Comparison of ENCODE assay signal across 19 cellular contexts in the genomic region with DNA sequence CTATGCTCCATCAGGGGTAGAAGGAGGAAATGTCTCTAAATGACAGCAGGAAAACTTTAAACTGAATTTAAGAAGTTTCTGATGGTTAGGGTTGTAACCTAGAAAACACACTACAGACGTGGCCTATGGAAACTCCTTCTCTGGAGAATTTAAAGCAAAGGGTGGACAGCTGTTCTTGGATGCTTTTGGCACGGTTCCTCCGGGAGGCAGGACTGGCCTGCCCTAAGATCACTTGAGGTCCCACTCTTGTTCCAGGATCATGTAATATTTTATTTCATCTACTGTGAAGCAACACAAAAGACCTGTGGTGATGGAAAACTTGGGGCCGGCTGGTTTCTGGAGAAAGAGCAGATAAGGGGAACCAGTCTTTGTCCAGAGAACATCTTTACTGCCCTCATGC.
DNase-seq lines count a peak whose midpoint lies in the region; TF ChIP-seq lines count a peak whose summit lies in the region.
"Had no signal": no experiment of that assay in that cellular context is flagged by ENCODE, and none has a peak within 500 bp of the region (broad histone marks: within the 10 kb centered on the region; RNA-seq: fewer than 3 reads in every experiment).

No MANE protein-coding gene starts in this region.

- no peak for TF ChIP-seq POLR2A in esophagus muscularis mucosa (IDR thresholded peaks at IDR 0.05; ENCODE audit: low read depth)

- H3K9me3 ChIP-seq in esophagus muscularis mucosa: no peaks in the 10 kb centered on the region
- no peaks in the 10 kb centered on the region for H3K9me3 ChIP-seq in muscle layer of colon (ENCODE audit: low read length)
- H3K9me3 ChIP-seq in stomach smooth muscle (ENCODE audit: control insufficient read depth in 2 of 2, low read length in 2 of 2): no peaks in the 10 kb centered on the region
- H3K9me3 ChIP-seq in colonic mucosa: no peaks in the 10 kb centered on the region
- H3K9me3 ChIP-seq: BLaER1 had no signal

- peaks cover 0 to 33% (median 11%) of the 10 kb centered on the region in 4 donors for H3K36me3 ChIP-seq in esophagus muscularis mucosa
- H3K36me3 ChIP-seq in muscle layer of colon (ENCODE audit: insufficient read depth, low read length): peaks cover 80% of the 10 kb centered on the region
- H3K36me3 ChIP-seq in stomach smooth muscle (ENCODE audit: control insufficient read depth in 2 of 2, insufficient read depth in 2 of 2, low read length in 2 of 2): peaks cover 25 to 48% of the 10 kb centered on the region in 2 donors
- no peaks in the 10 kb centered on the region for H3K36me3 ChIP-seq in colonic mucosa
- H3K36me3 ChIP-seq: BLaER1 had no signal

- intact Hi-C loops in esophagus muscularis mucosa (cut with DNase I): no loop called here
- intact Hi-C loops in colonic mucosa (cut with DNase I): no loop called here

- WGBS in esophagus muscularis mucosa: 47% methylated on average over 4 of the region's 4 CpGs

- no peak for TF ChIP-seq EP300 in esophagus muscularis mucosa (IDR thresholded peaks at IDR 0.05)

- H3K9ac ChIP-seq in muscle layer of colon (ENCODE audit: low read length) (no peak overlapping the region), stomach smooth muscle (ENCODE audit: low read length in 2 of 2) (no peak overlapping the region), colonic mucosa (ENCODE audit: low read depth in 2 of 2, low read length in 2 of 2) (no peak overlapping the region)
- H3K9ac ChIP-seq: BLaER1 had no signal

- H3K4me3 ChIP-seq in esophagus muscularis mucosa (no peak overlapping the region), muscle layer of colon (ENCODE audit: low read depth in 1 of 2, low read length in 2 of 2) (no peak overlapping the region), stomach smooth muscle (ENCODE audit: low read length in 2 of 2) (no peak overlapping the region), colonic mucosa (no peak overlapping the region)
- H3K4me3 ChIP-seq: BLaER1 had no signal

- peak overlapping the region; percentile 80 to 98 (median 90) for H3K27ac ChIP-seq in esophagus muscularis mucosa (replicated peaks in 1 of 4)
- peak overlapping the region; percentile 73 for H3K27ac ChIP-seq in muscle layer of colon (ENCODE audit: low read depth, low read length)
- H3K27ac ChIP-seq in stomach smooth muscle (ENCODE audit: low read length): peak overlapping the region; percentile 82
- H3K27ac ChIP-seq in colonic mucosa: no peak overlapping the region
- H3K27ac ChIP-seq: 22Rv1, BLaER1 had no signal

- H3K27me3 ChIP-seq in esophagus muscularis mucosa (no peaks in the 10 kb centered on the region), muscle layer of colon (ENCODE audit: control insufficient read depth in 1 of 2, insufficient read depth in 2 of 2, low read length in 2 of 2) (no peaks in the 10 kb centered on the region), stomach smooth muscle (ENCODE audit: control insufficient read depth in 1 of 2, insufficient read depth in 2 of 2, low read length in 2 of 2) (no peaks in the 10 kb centered on the region), colonic mucosa (no peaks in the 10 kb centered on the region)
- H3K27me3 ChIP-seq: BLaER1 had no signal

- peak; percentile 12 to 50 for DNase-seq in NCI-H524 (lab: John Stamatoyannopoulos, UW)
- DNase-seq in NCI-H524 treated with DMSO at 0.1 percent for 48 hours (lab: John Stamatoyannopoulos, UW): no peak
- no peak for DNase-seq in esophagus muscularis mucosa (ENCODE audit: extremely low spot score)
- DNase-seq in medulla oblongata (ENCODE audit: extremely low spot score): no peak
- no peak for DNase-seq in KG1 (lab: John Stamatoyannopoulos, UW)
- DNase-seq in colonic mucosa: no peak
- DNase-seq: ACHN; CD8-positive, alpha-beta T cell; GDM1; Karpas-422; NCI-H1694; NCI-H2081; NCI-H2171; NCI-H526 treated with DMSO at 0.1 percent for 48 hours; Right ventricle myocardium superior had no signal

- peaks cover 47 to 100% (median 96%) of the 10 kb centered on the region in 4 donors for H3K4me1 ChIP-seq in esophagus muscularis mucosa
- H3K4me1 ChIP-seq in muscle layer of colon (ENCODE audit: insufficient read depth, low read length): peaks cover 96% of the 10 kb centered on the region
- H3K4me1 ChIP-seq in stomach smooth muscle (ENCODE audit: control insufficient read depth, insufficient read depth, low read length): peaks cover 88% of the 10 kb centered on the region
- no peaks in the 10 kb centered on the region for H3K4me1 ChIP-seq in colonic mucosa

- no peak for TF ChIP-seq CTCF in esophagus muscularis mucosa (IDR thresholded peaks at IDR 0.05)
- TF ChIP-seq CTCF in colonic mucosa (IDR thresholded peaks at IDR 0.05): no peak

Comparison
In these comparisons a context has a peak if more than half of its experiments do, and no peak if none do; other contexts are left out.
1. DNase-seq: peak in NCI-H524 (2 of 2); none in NCI-H524 treated with DMSO at 0.1 percent for 48 hours (single experiment), esophagus muscularis mucosa (single experiment), medulla oblongata (single experiment), KG1 (single experiment) and colonic mucosa (single experiment).